Comparison of ENCODE assay signal across 1 cellular context in genomic region chr4:1873776-1874175, GRCh38.
TF ChIP-seq lines count a peak whose summit lies in the region.

No MANE protein-coding gene starts in this region.

TF ChIP-seq in GM23338, 12 proteins besides CTCF, POLR2A, EP300 and RAD21 (continued from another document):
- TF ChIP-seq, protein P1, sequence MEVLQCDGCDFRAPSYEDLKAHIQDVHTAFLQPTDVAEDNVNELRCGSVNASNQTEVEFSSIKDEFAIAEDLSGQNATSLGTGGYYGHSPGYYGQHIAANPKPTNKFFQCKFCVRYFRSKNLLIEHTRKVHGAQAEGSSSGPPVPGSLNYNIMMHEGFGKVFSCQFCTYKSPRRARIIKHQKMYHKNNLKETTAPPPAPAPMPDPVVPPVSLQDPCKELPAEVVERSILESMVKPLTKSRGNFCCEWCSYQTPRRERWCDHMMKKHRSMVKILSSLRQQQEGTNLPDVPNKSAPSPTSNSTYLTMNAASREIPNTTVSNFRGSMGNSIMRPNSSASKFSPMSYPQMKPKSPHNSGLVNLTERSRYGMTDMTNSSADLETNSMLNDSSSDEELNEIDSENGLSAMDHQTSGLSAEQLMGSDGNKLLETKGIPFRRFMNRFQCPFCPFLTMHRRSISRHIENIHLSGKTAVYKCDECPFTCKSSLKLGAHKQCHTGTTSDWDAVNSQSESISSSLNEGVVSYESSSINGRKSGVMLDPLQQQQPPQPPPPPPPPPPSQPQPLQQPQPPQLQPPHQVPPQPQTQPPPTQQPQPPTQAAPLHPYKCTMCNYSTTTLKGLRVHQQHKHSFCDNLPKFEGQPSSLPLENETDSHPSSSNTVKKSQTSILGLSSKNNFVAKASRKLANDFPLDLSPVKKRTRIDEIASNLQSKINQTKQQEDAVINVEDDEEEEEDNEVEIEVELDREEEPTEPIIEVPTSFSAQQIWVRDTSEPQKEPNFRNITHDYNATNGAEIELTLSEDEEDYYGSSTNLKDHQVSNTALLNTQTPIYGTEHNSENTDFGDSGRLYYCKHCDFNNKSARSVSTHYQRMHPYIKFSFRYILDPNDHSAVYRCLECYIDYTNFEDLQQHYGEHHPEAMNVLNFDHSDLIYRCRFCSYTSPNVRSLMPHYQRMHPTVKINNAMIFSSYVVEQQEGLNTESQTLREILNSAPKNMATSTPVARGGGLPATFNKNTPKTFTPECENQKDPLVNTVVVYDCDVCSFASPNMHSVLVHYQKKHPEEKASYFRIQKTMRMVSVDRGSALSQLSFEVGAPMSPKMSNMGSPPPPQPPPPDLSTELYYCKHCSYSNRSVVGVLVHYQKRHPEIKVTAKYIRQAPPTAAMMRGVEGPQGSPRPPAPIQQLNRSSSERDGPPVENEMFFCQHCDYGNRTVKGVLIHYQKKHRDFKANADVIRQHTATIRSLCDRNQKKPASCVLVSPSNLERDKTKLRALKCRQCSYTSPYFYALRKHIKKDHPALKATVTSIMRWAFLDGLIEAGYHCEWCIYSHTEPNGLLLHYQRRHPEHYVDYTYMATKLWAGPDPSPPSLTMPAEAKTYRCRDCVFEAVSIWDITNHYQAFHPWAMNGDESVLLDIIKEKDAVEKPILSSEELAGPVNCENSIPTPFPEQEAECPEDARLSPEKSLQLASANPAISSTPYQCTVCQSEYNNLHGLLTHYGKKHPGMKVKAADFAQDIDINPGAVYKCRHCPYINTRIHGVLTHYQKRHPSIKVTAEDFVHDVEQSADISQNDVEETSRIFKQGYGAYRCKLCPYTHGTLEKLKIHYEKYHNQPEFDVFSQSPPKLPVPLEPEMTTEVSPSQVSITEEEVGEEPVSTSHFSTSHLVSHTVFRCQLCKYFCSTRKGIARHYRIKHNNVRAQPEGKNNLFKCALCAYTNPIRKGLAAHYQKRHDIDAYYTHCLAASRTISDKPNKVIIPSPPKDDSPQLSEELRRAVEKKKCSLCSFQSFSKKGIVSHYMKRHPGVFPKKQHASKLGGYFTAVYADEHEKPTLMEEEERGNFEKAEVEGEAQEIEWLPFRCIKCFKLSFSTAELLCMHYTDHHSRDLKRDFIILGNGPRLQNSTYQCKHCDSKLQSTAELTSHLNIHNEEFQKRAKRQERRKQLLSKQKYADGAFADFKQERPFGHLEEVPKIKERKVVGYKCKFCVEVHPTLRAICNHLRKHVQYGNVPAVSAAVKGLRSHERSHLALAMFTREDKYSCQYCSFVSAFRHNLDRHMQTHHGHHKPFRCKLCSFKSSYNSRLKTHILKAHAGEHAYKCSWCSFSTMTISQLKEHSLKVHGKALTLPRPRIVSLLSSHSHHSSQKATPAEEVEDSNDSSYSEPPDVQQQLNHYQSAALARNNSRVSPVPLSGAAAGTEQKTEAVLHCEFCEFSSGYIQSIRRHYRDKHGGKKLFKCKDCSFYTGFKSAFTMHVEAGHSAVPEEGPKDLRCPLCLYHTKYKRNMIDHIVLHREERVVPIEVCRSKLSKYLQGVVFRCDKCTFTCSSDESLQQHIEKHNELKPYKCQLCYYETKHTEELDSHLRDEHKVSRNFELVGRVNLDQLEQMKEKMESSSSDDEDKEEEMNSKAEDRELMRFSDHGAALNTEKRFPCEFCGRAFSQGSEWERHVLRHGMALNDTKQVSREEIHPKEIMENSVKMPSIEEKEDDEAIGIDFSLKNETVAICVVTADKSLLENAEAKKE (CRISPR knock-in tag; IDR thresholded peaks at IDR 0.05) = no peak
- TF ChIP-seq ZNF114 (CRISPR knock-in tag; IDR thresholded peaks at IDR 0.05) (no peak), STAT1 (IDR thresholded peaks at IDR 0.05; ENCODE audit: unreplicated experiment) (no peak), CREB1 (CRISPR knock-in tag; IDR thresholded peaks at IDR 0.05; ENCODE audit: low read depth) (no peak), ZNF331 (CRISPR knock-in tag; IDR thresholded peaks at IDR 0.05; ENCODE audit: low read depth) (no peak), EZH2 (IDR thresholded peaks at IDR 0.05; ENCODE audit: low read depth, unreplicated experiment) (no peak), POLR2AphosphoS5 (IDR thresholded peaks at IDR 0.05; ENCODE audit: low read depth) (no peak), JUNB (IDR thresholded peaks at IDR 0.05; ENCODE audit: unreplicated experiment) (no peak)
- TF ChIP-seq, protein P2, sequence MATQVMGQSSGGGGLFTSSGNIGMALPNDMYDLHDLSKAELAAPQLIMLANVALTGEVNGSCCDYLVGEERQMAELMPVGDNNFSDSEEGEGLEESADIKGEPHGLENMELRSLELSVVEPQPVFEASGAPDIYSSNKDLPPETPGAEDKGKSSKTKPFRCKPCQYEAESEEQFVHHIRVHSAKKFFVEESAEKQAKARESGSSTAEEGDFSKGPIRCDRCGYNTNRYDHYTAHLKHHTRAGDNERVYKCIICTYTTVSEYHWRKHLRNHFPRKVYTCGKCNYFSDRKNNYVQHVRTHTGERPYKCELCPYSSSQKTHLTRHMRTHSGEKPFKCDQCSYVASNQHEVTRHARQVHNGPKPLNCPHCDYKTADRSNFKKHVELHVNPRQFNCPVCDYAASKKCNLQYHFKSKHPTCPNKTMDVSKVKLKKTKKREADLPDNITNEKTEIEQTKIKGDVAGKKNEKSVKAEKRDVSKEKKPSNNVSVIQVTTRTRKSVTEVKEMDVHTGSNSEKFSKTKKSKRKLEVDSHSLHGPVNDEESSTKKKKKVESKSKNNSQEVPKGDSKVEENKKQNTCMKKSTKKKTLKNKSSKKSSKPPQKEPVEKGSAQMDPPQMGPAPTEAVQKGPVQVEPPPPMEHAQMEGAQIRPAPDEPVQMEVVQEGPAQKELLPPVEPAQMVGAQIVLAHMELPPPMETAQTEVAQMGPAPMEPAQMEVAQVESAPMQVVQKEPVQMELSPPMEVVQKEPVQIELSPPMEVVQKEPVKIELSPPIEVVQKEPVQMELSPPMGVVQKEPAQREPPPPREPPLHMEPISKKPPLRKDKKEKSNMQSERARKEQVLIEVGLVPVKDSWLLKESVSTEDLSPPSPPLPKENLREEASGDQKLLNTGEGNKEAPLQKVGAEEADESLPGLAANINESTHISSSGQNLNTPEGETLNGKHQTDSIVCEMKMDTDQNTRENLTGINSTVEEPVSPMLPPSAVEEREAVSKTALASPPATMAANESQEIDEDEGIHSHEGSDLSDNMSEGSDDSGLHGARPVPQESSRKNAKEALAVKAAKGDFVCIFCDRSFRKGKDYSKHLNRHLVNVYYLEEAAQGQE (IDR thresholded peaks at IDR 0.05; ENCODE audit: unreplicated experiment) = no peak
